ENCODE assay signal across 21 cellular contexts in the genomic region with DNA sequence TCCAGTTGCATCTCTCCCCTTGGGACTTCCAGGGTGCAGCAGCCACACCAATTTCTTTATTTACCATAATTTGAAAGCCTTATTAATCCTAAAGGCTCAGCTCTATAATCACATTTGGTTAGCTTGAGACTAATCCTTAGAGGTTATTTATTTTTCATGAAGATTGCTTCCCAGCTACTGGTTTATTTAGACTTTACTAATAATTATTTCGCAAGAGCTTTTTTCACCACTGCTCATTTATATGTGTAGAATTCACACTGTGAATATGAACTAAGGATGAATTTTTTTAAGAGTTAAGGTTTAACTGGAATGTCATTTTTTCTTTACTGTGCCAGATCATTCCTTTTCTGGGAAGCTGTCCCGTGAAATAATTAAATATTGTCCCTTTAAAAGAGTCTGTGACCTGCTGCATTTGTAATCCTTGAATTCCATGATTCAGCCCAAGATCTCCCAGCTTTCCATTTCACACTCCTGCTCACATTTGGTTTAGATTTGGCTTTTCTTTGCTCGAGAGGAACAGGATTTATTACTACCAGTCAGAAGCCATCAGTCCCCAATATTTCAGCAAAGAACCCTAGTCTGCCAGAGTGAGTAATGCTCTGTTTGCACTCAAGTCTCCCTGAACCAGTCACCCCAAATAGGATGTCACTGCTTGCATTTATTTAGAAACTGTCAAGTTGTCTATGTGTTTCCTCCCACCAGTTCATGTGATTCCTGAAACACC. TPM values are rescaled to one million over a fixed set of nuclear protein-coding genes. Genes with fewer than 3 reads are reported as not detected.
DNase-seq lines count a peak whose midpoint lies in the region; ATAC-seq, FAIRE-seq and TF ChIP-seq lines count a peak whose summit lies in the region.
"Had no signal": no experiment of that assay in that cellular context is flagged by ENCODE, and none has a peak within 500 bp of the region (broad histone marks: within the 10 kb centered on the region; RNA-seq: fewer than 3 reads in every experiment).

No MANE protein-coding gene starts in this region.

- WGBS in A549 (ENCODE audit: missing lambda C conversion rate): 58% methylated on average over 3 of the region's 3 CpGs

- CTCF ChIA-PET in A549 (lab: Yijun Ruan, JAX) (interaction anchor here (1.0 to 1.3 kb wide), 3 partner anchors 11 to 208 kb away, joined by 3 to 4 read pairs (median 4); no protein-coding TSS in a partner anchor), Panc1 (lab: Charles Lee) (no interaction called here), GM10248 (lab: Yijun Ruan, JAX) (interaction anchor here (1.5 to 1.7 kb wide), 2 partner anchors 10 to 19 kb away, joined by 3 to 5 read pairs; no protein-coding TSS in a partner anchor)

- no peak for TF ChIP-seq EP300 in A549 (IDR thresholded peaks at IDR 0.05)

- no TSS peak for BruUV-seq in Panc1 (replicated peaks; lab: Mats Ljungman, UMichigan)

- no peaks in the 10 kb centered on the region for H3K27me3 ChIP-seq in Panc1 (ENCODE audit: control insufficient read depth, insufficient read depth, low read length)
- H3K27me3 ChIP-seq: transverse colon had no signal

- peak overlapping the region; percentile 34 for H3K4me2 ChIP-seq in A549

- intact Hi-C loops in Panc1 (cut with micrococcal nuclease; ENCODE audit: unreplicated experiment): no loop called here

- H3K4me1 ChIP-seq in A549: peaks cover 23% of the 10 kb centered on the region
- H3K4me1 ChIP-seq in Panc1 (ENCODE audit: control insufficient read depth, insufficient read depth, low read length): peaks cover 38% of the 10 kb centered on the region

- H3K27ac ChIP-seq in A549 (peak overlapping the region in 1 of 2 experiments; percentile 39; a peak in 3 of 6 replicates), Panc1 (ENCODE audit: low read length) (peak overlapping the region; percentile 97)
- H3K27ac ChIP-seq: SK-N-MC, transverse colon, WERI-Rb-1 had no signal

- no peak for TF ChIP-seq CTCF in A549 (IDR thresholded peaks at IDR 0.05)
- no peak for TF ChIP-seq CTCF in Panc1 (IDR thresholded peaks at IDR 0.05)
- no peak for TF ChIP-seq CTCF in GM10248 (IDR thresholded peaks at IDR 0.05; ENCODE audit: control extremely low read depth, extremely low read depth, low read depth, missing control alignments)

- no peak for TF ChIP-seq POLR2A in A549 (IDR thresholded peaks at IDR 0.05; ENCODE audit: low read length)

- in situ Hi-C loops in Panc1 (cut with HindIII; ENCODE audit: low pct_unique_long_range_greater_than_20kb, low sequenced_read_pairs): no loop called here

- DNase-seq in A549 (ENCODE audit: low read depth in 1 of 2, low spot score in 1 of 2) (no peak), EH (ENCODE audit: low read depth) (peak; percentile 69), Panc1 (ENCODE audit: low read depth, low spot score) (no peak), fibroblast of peridontal ligament (ENCODE audit: extremely low read depth) (peak; percentile 37), ureter (ENCODE audit: low spot score) (no peak), DMS79 (lab: John Stamatoyannopoulos, UW) (no peak), GM10248 (ENCODE audit: extremely low spot score) (no peak)
- DNase-seq: activated CD4-positive, alpha-beta T cell treated with anti-CD3 and anti-CD28 coated beads, Interleukin-2, amount 10 ng/mL, durations not matched to agents 7 days and 5 days; activated CD8-positive, alpha-beta memory T cell treated with anti-CD3 and anti-CD28 coated beads, Interleukin-2, amount 50 U/mL, for 48 hours; activated effector memory CD4-positive, alpha-beta T cell treated with Interleukin-2 at 50 U/mL for 16 hours; DMS153; mesendoderm; naive B cell; NCI-H1105; retina; stimulated activated CD4-positive, alpha-beta T cell treated with anti-CD3 and anti-CD28 coated beads, Interleukin-4, amount 100 ng/mL, for 4 hours; stimulated activated naive CD8-positive, alpha-beta T cell treated with anti-CD3 and anti-CD28 coated beads, Interleukin-15, amount 100 ng/mL, for 72 hours; transverse colon; WERI-Rb-1 had no signal

- H3K36me3 ChIP-seq in Panc1 (ENCODE audit: control insufficient read depth, insufficient read depth, low read length): peaks cover 4% of the 10 kb centered on the region; the same call in 1 of the 2 replicates
- H3K36me3 ChIP-seq: transverse colon, WERI-Rb-1 had no signal

- POLR2A ChIA-PET in A549 (lab: Yijun Ruan, JAX): no interaction called here
- POLR2A ChIA-PET in Panc1 (lab: Charles Lee): no interaction called here
- POLR2A ChIA-PET in GM10248 (lab: Yijun Ruan, JAX): no interaction called here

- TF ChIP-seq RAD21 in A549 (conservative IDR thresholded peaks at IDR 0.05 in 1 of 2, IDR thresholded peaks at IDR 0.05 in 1 of 2): no peak

- no peaks in the 10 kb centered on the region for H3K9me3 ChIP-seq in A549
- H3K9me3 ChIP-seq in Panc1 (ENCODE audit: control insufficient read depth, insufficient read depth, low read depth, low read length): no peaks in the 10 kb centered on the region
- H3K9me3 ChIP-seq: transverse colon had no signal

- H3K4me3 ChIP-seq in A549 (no peak overlapping the region), Panc1 (ENCODE audit: low read depth in 2 of 2, low read length in 2 of 2) (no peak overlapping the region)
- H3K4me3 ChIP-seq: SK-N-MC, transverse colon had no signal

- no peak for ATAC-seq in A549
- ATAC-seq in Panc1: no peak
- no peak for ATAC-seq in HG02642 (IDR thresholded peaks at IDR 0.05; ENCODE audit: poor library complexity, unreplicated experiment)

- FAIRE-seq in A549 (lab: Jason Lieb, UNC): no peak

TF ChIP-seq in A549, 52 proteins besides CTCF, POLR2A, EP300 and RAD21:
- no peak for TF ChIP-seq JUNB (IDR thresholded peaks at IDR 0.05)
- no peak for TF ChIP-seq EHF (CRISPR knock-in tag; IDR thresholded peaks at IDR 0.05)
- TF ChIP-seq CEBPB (IDR thresholded peaks at IDR 0.05): peak; percentile 60 to 71; a peak in 3 of 4 replicates
- TF ChIP-seq CBX8 (IDR thresholded peaks at IDR 0.05): no peak

RNA-seq across cellular contexts. Expression of gene CD44, which starts 4.4 kb away (rescaled TPM):
- polyA plus RNA-seq in A549 (2011; rRNA removed) (309 and 350 TPM in 2 replicates), A549 (2017; fragmentation: RNase III; extraction: RNeasy Plus Mini Kit Qiagen cat#74134 plus additional on column Dnase treatment) (545 to 587 TPM (median 585 TPM) in 3 replicates)
- 153 and 218 TPM in 2 replicates for polyA plus RNA-seq in A549 (2012; cell fraction: cytosol; rRNA removed)
- 265 and 417 TPM in 2 replicates for polyA plus RNA-seq in A549 (2012; cell fraction: nucleus; rRNA removed)
- 385 and 445 TPM in 2 replicates for polyA minus RNA-seq in A549 (2011; rRNA and poly(A)+ RNA removed)
- total RNA-seq in Panc1 (2021; ENCODE audit: unreplicated experiment) (1,819 TPM), ureter (348 TPM)
- 1,270 TPM for polyA plus RNA-seq in Panc1 (2012; ENCODE audit: insufficient read length)

Comparison
In these comparisons a context has a peak if more than half of its experiments do, and no peak if none do; other contexts are left out.
1. DNase-seq: peak in EH (single experiment) and fibroblast of peridontal ligament (single experiment); none in A549 (0 of 2), Panc1 (single experiment), ureter (single experiment), DMS79 (single experiment) and GM10248 (single experiment).